ENCODE assay signal across 9 cellular contexts in genomic region chr18:72544092-72544886, GRCh38. TPM values are rescaled to one million over a fixed set of nuclear protein-coding genes. Genes with fewer than 3 reads are reported as not detected.
A peak's percentile ranks its signal among the peaks of the same experiment; 100 is the strongest.
DNase-seq lines count a peak whose midpoint lies in the region; ATAC-seq and TF ChIP-seq lines count a peak whose summit lies in the region.
"Had no signal": no experiment of that assay in that cellular context is flagged by ENCODE, and none has a peak within 500 bp of the region (broad histone marks: within the 10 kb centered on the region; RNA-seq: fewer than 3 reads in every experiment).

Gene CBLN2, minus strand, starts transcription at chr18:72544342. Its CDS starts 2,182 bp downstream, at chr18:72542160.

- no peak within 1 kb of the TSS for H2BK15ac ChIP-seq in IMR-90 (ENCODE audit: low read depth, low read length)

- peak; percentile 88 for ATAC-seq in GM21717 (IDR thresholded peaks at IDR 0.05; ENCODE audit: unreplicated experiment)
- peak; percentile 79 for ATAC-seq in IMR-90 (ENCODE audit: low read depth)

- no peak within 1 kb of the TSS for H2BK120ac ChIP-seq in IMR-90 (ENCODE audit: low read depth, low read length)

- POLR2A ChIA-PET in IMR-90 (lab: Charles Lee; ENCODE audit: unreplicated experiment): interaction anchor here (0.6 kb wide), 1 partner anchor 821 kb away, joined by 3 read pairs; no protein-coding TSS in a partner anchor

- DNase-seq in NCI-H187 (lab: John Stamatoyannopoulos, UW) (peak; percentile 33 to 71), NCI-H187 treated with DMSO at 0.1 percent for 48 hours (lab: John Stamatoyannopoulos, UW) (no peak), IMR-90 (peak; percentile 18), SJSA1 (ENCODE audit: low read depth in 1 of 2, low spot score in 2 of 2) (peak; percentile 28 to 54), dermis microvascular lymphatic vessel endothelial cell (ENCODE audit: low read depth in 2 of 2) (peak; percentile 25 to 65), medulla oblongata (ENCODE audit: extremely low spot score) (peak; percentile 73)

- H3K27me3 ChIP-seq in IMR-90 (ENCODE audit: control insufficient read depth, insufficient read depth, low read length): peaks cover 11% of the 10 kb centered on the region
- peaks cover 47% of the 10 kb centered on the region for H3K27me3 ChIP-seq in SJSA1 (replicated peaks)

- intact Hi-C loops in IMR-90 (cut with micrococcal nuclease): no loop called here

- H4K5ac ChIP-seq in IMR-90 (ENCODE audit: low read depth, low read length): no peak within 1 kb of the TSS

- H3K27ac ChIP-seq in IMR-90 (ENCODE audit: insufficient read depth, low read length) (no peak within 1 kb of the TSS), SJSA1 (no peak within 1 kb of the TSS), temporal lobe (ENCODE audit: low read depth, low read length) (no peak within 1 kb of the TSS)
- H3K27ac ChIP-seq: BLaER1 had no signal

- dilution Hi-C loops in IMR-90 (cut with HindIII; ENCODE audit: low sequenced_read_pairs, unreplicated experiment): no loop called here

- H4K20me1 ChIP-seq in IMR-90 (ENCODE audit: insufficient read depth, low read length): no peaks in the 10 kb centered on the region
- H4K20me1 ChIP-seq: BLaER1 had no signal

- no peak within 1 kb of the TSS for H2AK5ac ChIP-seq in IMR-90 (ENCODE audit: low read depth, low read length)

- CTCF ChIA-PET in IMR-90 (lab: Yijun Ruan, JAX): interaction anchor here (0.6 to 1.2 kb wide), 9 partner anchors 9 to 1763 kb away, joined by 3 to 5 read pairs (median 4); no protein-coding TSS in a partner anchor

- H3K18ac ChIP-seq in IMR-90 (ENCODE audit: low read depth, low read length): no peak within 1 kb of the TSS

- no peak within 1 kb of the TSS for H2AK9ac ChIP-seq in IMR-90 (replicated peaks; ENCODE audit: low read depth, low read length, poor library complexity)

- H3K4ac ChIP-seq in IMR-90 (ENCODE audit: low read depth, low read length): no peak within 1 kb of the TSS

- peak; percentile 76 for TF ChIP-seq RAD21 in IMR-90 (IDR thresholded peaks at IDR 0.05; ENCODE audit: low read length)

- no peak within 1 kb of the TSS for H2AFZ ChIP-seq in IMR-90 (replicated peaks; ENCODE audit: low read length, poor library complexity)

- H3K14ac ChIP-seq in IMR-90 (replicated peaks; ENCODE audit: low read depth, low read length): no peak within 1 kb of the TSS

- 0% methylated on average over 13 of the region's 44 CpGs; no CpG with 5 or more reads in 1 of the 2 experiments for WGBS in IMR-90 (ENCODE audit: extremely low coverage in 2 of 2, insufficient read length in 1 of 2), 2 experiments

- TF ChIP-seq CTCF in IMR-90 (conservative IDR thresholded peaks at IDR 0.05; ENCODE audit: low read depth, low read length): peak; percentile 72

- no peaks in the 10 kb centered on the region for H3K9me3 ChIP-seq in IMR-90 (ENCODE audit: control insufficient read depth, insufficient read depth, low read length)
- no peaks in the 10 kb centered on the region for H3K9me3 ChIP-seq in SJSA1 (replicated peaks)

- H3K36me3 ChIP-seq in IMR-90 (ENCODE audit: control insufficient read depth, insufficient read depth, low read length): no peaks in the 10 kb centered on the region
- no peaks in the 10 kb centered on the region for H3K36me3 ChIP-seq in SJSA1
- H3K36me3 ChIP-seq: BLaER1 had no signal

- H2BK20ac ChIP-seq in IMR-90 (ENCODE audit: low read depth, low read length): no peak within 1 kb of the TSS

- H3K23ac ChIP-seq in IMR-90 (ENCODE audit: low read depth, low read length): no peak within 1 kb of the TSS

- H2BK5ac ChIP-seq in IMR-90 (ENCODE audit: low read depth, low read length, poor library complexity, severe bottlenecking): no peak within 1 kb of the TSS

- H4K8ac ChIP-seq in IMR-90 (ENCODE audit: low read depth in 2 of 2, low read length in 2 of 2): no peak within 1 kb of the TSS

- H3K4me3 ChIP-seq in IMR-90 (ENCODE audit: insufficient read depth, low read depth, low read length) (no peak within 1 kb of the TSS), SJSA1 (no peak within 1 kb of the TSS)
- H3K4me3 ChIP-seq: BLaER1 had no signal

- no peak within 1 kb of the TSS for H4K91ac ChIP-seq in IMR-90 (ENCODE audit: insufficient read depth, low read depth, low read length)

- BruUV-seq in IMR-90 (replicated peaks; lab: Mats Ljungman, UMichigan): no TSS peak

- H3K4me2 ChIP-seq in IMR-90 (ENCODE audit: low read depth, low read length): no peak within 1 kb of the TSS; the same call in 1 of the 2 replicates
- H3K4me2 ChIP-seq: BLaER1 had no signal

- no peaks in the 10 kb centered on the region for H3K79me1 ChIP-seq in IMR-90 (ENCODE audit: low read depth in 1 of 2, low read length in 2 of 2)

- no peak within 1 kb of the TSS for H3K9ac ChIP-seq in IMR-90 (ENCODE audit: low read depth, low read length)
- H3K9ac ChIP-seq: BLaER1 had no signal

- H3K4me1 ChIP-seq in IMR-90 (ENCODE audit: control insufficient read depth, insufficient read depth, low read length) (no peaks in the 10 kb centered on the region), SJSA1 (replicated peaks) (peaks cover 5% of the 10 kb centered on the region; the same call in 1 of the 2 replicates)
- H3K4me1 ChIP-seq: BLaER1 had no signal

- TF ChIP-seq POLR2A in IMR-90 (IDR thresholded peaks at IDR 0.05; ENCODE audit: low read depth, low read length): no peak

- no peak within 1 kb of the TSS for H3K56ac ChIP-seq in IMR-90 (ENCODE audit: extremely low read depth, insufficient read depth, low read length)

- no peaks in the 10 kb centered on the region for H3K9me1 ChIP-seq in IMR-90 (ENCODE audit: insufficient read depth, low read length)

- in situ Hi-C loops in IMR-90 (cut with MboI; ENCODE audit: low sequenced_read_pairs): no loop called here

TF ChIP-seq in IMR-90, 13 proteins besides CTCF, POLR2A, EP300 and RAD21:
- TF ChIP-seq CEBPB (IDR thresholded peaks at IDR 0.05; ENCODE audit: low read depth, low read length) (no peak), USF2 (IDR thresholded peaks at IDR 0.05; ENCODE audit: low read depth, low read length) (no peak), SMC3 (IDR thresholded peaks at IDR 0.05; ENCODE audit: low read depth, low read length) (peak; percentile 52), RCOR1 (IDR thresholded peaks at IDR 0.05; ENCODE audit: insufficient replicate concordance, low read length) (no peak)

RNA-seq across cellular contexts. Expression of gene CBLN2, which starts in this region (rescaled TPM):
- total RNA-seq in IMR-90 (2012; rRNA removed) (not detected in 2 replicates), dermis microvascular lymphatic vessel endothelial cell (under 0.01 TPM in 1 of 2 replicates, not detected in the other), temporal lobe (219 TPM)
- polyA plus RNA-seq in IMR-90 (2012; rRNA removed): not detected in 2 replicates
- not detected in 2 replicates for polyA plus RNA-seq in IMR-90 (2012; cell fraction: cytosol; rRNA removed)
- not detected in 2 replicates for polyA plus RNA-seq in IMR-90 (2012; cell fraction: nucleus; rRNA removed; ENCODE audit: low replicate concordance)
- not detected in 2 replicates for total RNA-seq in SJSA1 (2014; rRNA removed; shearing (Covaris generic))

Comparison
In these comparisons a context has a peak if more than half of its experiments do, and no peak if none do; other contexts are left out.
1. RNA of gene CBLN2 (total RNA-seq): 219 TPM in temporal lobe (single experiment); not detected in IMR-90, not detected in SJSA1 and under 0.01 TPM in dermis microvascular lymphatic vessel endothelial cell; every median in the first group is over 100 times any median in the second.
2. Peak in DNase-seq and ATAC-seq in IMR-90; RNA of the gene not detected or under 1 TPM.
3. Peak in DNase-seq in SJSA1; RNA of the gene not detected or under 1 TPM.
4. Peak in DNase-seq in dermis microvascular lymphatic vessel endothelial cell; RNA of the gene not detected or under 1 TPM.